ENCODE assay signal across 17 cellular contexts in the genomic region with DNA sequence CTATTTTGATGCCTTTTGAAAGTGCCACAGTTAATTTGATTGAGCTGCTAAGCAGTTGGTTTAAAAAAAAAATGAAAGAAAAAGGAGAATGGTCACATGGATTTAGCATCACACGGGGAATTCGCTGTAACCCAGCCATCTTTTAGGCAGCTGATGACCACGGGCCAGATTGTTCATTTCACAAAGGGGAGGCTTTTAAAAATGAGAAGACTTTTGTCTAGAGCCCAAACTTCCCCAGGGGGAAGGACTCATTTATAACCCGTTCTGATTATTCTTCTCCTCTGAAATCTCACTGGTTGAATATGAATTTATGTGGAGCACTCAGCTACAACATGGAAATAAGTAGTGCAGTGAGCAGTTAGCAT.
DNase-seq lines count a peak whose midpoint lies in the region; ATAC-seq and TF ChIP-seq lines count a peak whose summit lies in the region.
"Had no signal": no experiment of that assay in that cellular context is flagged by ENCODE, and none has a peak within 500 bp of the region (broad histone marks: within the 10 kb centered on the region; RNA-seq: fewer than 3 reads in every experiment).

No MANE protein-coding gene starts in this region.

- peak; percentile 48 for DNase-seq in RPMI7951 (ENCODE audit: low read depth)
- peak; percentile 40 for DNase-seq in fibroblast of mammary gland (ENCODE audit: low read depth)
- peak; percentile 24 for DNase-seq in midbrain (lab: John Stamatoyannopoulos, UW)
- DNase-seq in activated CD4-positive, alpha-beta memory T cell treated with anti-CD3 and anti-CD28 coated beads for 36 hours, result no peak
- no peak for DNase-seq in stimulated activated naive CD8-positive, alpha-beta T cell treated with anti-CD3 and anti-CD28 coated beads, Interleukin-15, Interleukin-2, amounts not matched to agents 100 U/mL and 50 U/mL, for 24 hours
- DNase-seq in NCI-H510A (lab: John Stamatoyannopoulos, UW), result no peak
- DNase-seq: activated naive CD8-positive, alpha-beta T cell treated with anti-CD3 and anti-CD28 coated beads, Interleukin-2, amount 10 ng/mL, durations not matched to agents 7 days and 5 days; activated T-cell treated with anti-CD3 and anti-CD28 coated beads for 4 hours; H9; NCI-H1436 had no signal

- H3K9ac ChIP-seq in subcutaneous abdominal adipose tissue (ENCODE audit: low read length in 5 of 5), result no peak overlapping the region

- H3K36me3 Mint-ChIP-seq in activated CD4-positive, alpha-beta memory T cell treated with anti-CD3 and anti-CD28 coated beads for 36 hours, result no peaks in the 10 kb centered on the region
- H3K36me3 Mint-ChIP-seq: activated naive CD8-positive, alpha-beta T cell treated with anti-CD3 and anti-CD28 coated beads, Interleukin-2, amount 10 ng/mL, durations not matched to agents 7 days and 5 days; natural killer cell treated with Interleukin-12 subunit alpha and Interleukin-12 subunit beta and Interleukin-15 and Interleukin-18, amount 100 ng/mL, for 72 hours had no signal

- H3K27me3 ChIP-seq in subcutaneous abdominal adipose tissue (ENCODE audit: control insufficient read depth in 5 of 5, insufficient read depth in 4 of 5, low read length in 5 of 5), result no peaks in the 10 kb centered on the region

- no peak overlapping the region for H3K4me3 ChIP-seq in fibroblast of mammary gland (ENCODE audit: control insufficient read depth, low read depth, low read length)
- H3K4me3 ChIP-seq in subcutaneous abdominal adipose tissue (ENCODE audit: low read depth in 1 of 5, low read length in 5 of 5), result no peak overlapping the region
- H3K4me3 ChIP-seq: K562, smooth muscle cell had no signal

- intact Hi-C loops in activated CD4-positive, alpha-beta memory T cell treated with anti-CD3 and anti-CD28 coated beads for 36 hours (cut with micrococcal nuclease), result no loop called here

- peak overlapping the region; percentile 18 for H3K27ac ChIP-seq in subcutaneous abdominal adipose tissue (ENCODE audit: low read depth, low read length)

- H3K9me3 ChIP-seq in subcutaneous abdominal adipose tissue (ENCODE audit: control insufficient read depth in 5 of 5, low read length in 5 of 5), result no peaks in the 10 kb centered on the region

- CTCF ChIA-PET in activated CD4-positive, alpha-beta memory T cell treated with anti-CD3 and anti-CD28 coated beads for 36 hours (lab: Charles Lee), result no interaction called here

- no peak overlapping the region for H3K27ac Mint-ChIP-seq in activated CD4-positive, alpha-beta memory T cell treated with anti-CD3 and anti-CD28 coated beads for 36 hours
- H3K27ac Mint-ChIP-seq: dendritic cell treated with granulocyte-macrophage colony-stimulating factor and Interleukin-4, amounts not matched to agents 40 ng/mL and 50 ng/mL, for 4 days had no signal

- TF ChIP-seq CTCF in fibroblast of mammary gland (conservative IDR thresholded peaks at IDR 0.05; ENCODE audit: control insufficient read depth, insufficient read depth, low read depth, low read length), result no peak

- H3K4me1 ChIP-seq in subcutaneous abdominal adipose tissue (ENCODE audit: control insufficient read depth in 5 of 5, insufficient read depth in 5 of 5, low read length in 5 of 5), result peaks cover 0 to 24% (median 19%) of the 10 kb centered on the region in 5 donors

- H3K27me3 Mint-ChIP-seq in activated CD4-positive, alpha-beta memory T cell treated with anti-CD3 and anti-CD28 coated beads for 36 hours, result no peaks in the 10 kb centered on the region
- H3K27me3 Mint-ChIP-seq: natural killer cell treated with Interleukin-12 subunit alpha and Interleukin-12 subunit beta and Interleukin-15 and Interleukin-18, amount 100 ng/mL, for 72 hours had no signal

- H3K9me3 Mint-ChIP-seq in activated CD4-positive, alpha-beta memory T cell treated with anti-CD3 and anti-CD28 coated beads for 36 hours, result no peaks in the 10 kb centered on the region
- H3K9me3 Mint-ChIP-seq: activated naive CD8-positive, alpha-beta T cell treated with anti-CD3 and anti-CD28 coated beads, Interleukin-2, amount 10 ng/mL, durations not matched to agents 7 days and 5 days; dendritic cell treated with granulocyte-macrophage colony-stimulating factor and Interleukin-4, amounts not matched to agents 40 ng/mL and 50 ng/mL, for 4 days; H9; natural killer cell treated with Interleukin-12 subunit alpha and Interleukin-12 subunit beta and Interleukin-15 and Interleukin-18, amount 100 ng/mL, for 72 hours had no signal

- ATAC-seq in HG03378 (IDR thresholded peaks at IDR 0.05; ENCODE audit: unreplicated experiment), result no peak
- ATAC-seq in stimulated activated naive CD8-positive, alpha-beta T cell treated with anti-CD3 and anti-CD28 coated beads, Interleukin-15, Interleukin-2, amounts not matched to agents 100 U/mL and 50 U/mL, for 24 hours, result no peak
- ATAC-seq: esophagus mucosa; K562; natural killer cell treated with Interleukin-12 subunit alpha and Interleukin-12 subunit beta and Interleukin-15 and Interleukin-18, amount 100 ng/mL, for 72 hours had no signal

- POLR2A ChIA-PET in activated CD4-positive, alpha-beta memory T cell treated with anti-CD3 and anti-CD28 coated beads for 36 hours (lab: Charles Lee), result no interaction called here

- H3K36me3 ChIP-seq in subcutaneous abdominal adipose tissue (ENCODE audit: control insufficient read depth in 5 of 5, insufficient read depth in 5 of 5, low read length in 5 of 5), result no peaks in the 10 kb centered on the region

- no peaks in the 10 kb centered on the region for H3K4me1 Mint-ChIP-seq in activated CD4-positive, alpha-beta memory T cell treated with anti-CD3 and anti-CD28 coated beads for 36 hours (ENCODE audit: low read depth)

- no peak overlapping the region for H3K4me3 Mint-ChIP-seq in activated CD4-positive, alpha-beta memory T cell treated with anti-CD3 and anti-CD28 coated beads for 36 hours
- H3K4me3 Mint-ChIP-seq: activated naive CD8-positive, alpha-beta T cell treated with anti-CD3 and anti-CD28 coated beads, Interleukin-2, amount 10 ng/mL, durations not matched to agents 7 days and 5 days; dendritic cell treated with granulocyte-macrophage colony-stimulating factor and Interleukin-4, amounts not matched to agents 40 ng/mL and 50 ng/mL, for 4 days; H9; natural killer cell treated with Interleukin-12 subunit alpha and Interleukin-12 subunit beta and Interleukin-15 and Interleukin-18, amount 100 ng/mL, for 72 hours had no signal

Comparison
In these comparisons a context has a peak if more than half of its experiments do, and no peak if none do; other contexts are left out.
1. DNase-seq: peak in RPMI7951 (single experiment), fibroblast of mammary gland (single experiment) and midbrain (single experiment); none in activated CD4-positive, alpha-beta memory T cell treated with anti-CD3 and anti-CD28 coated beads for 36 hours (single experiment), stimulated activated naive CD8-positive, alpha-beta T cell treated with anti-CD3 and anti-CD28 coated beads, Interleukin-15, Interleukin-2, amounts not matched to agents 100 U/mL and 50 U/mL, for 24 hours (single experiment) and NCI-H510A (single experiment).